ENCODE assay signal across 15 cellular contexts in genomic region chr20:5864873-5865582, GRCh38. TPM values are rescaled to one million over a fixed set of nuclear protein-coding genes. Genes with fewer than 3 reads are reported as not detected.
DNase-seq lines count a peak whose midpoint lies in the region; ATAC-seq and TF ChIP-seq lines count a peak whose summit lies in the region.
"Had no signal": no experiment of that assay in that cellular context is flagged by ENCODE, and none has a peak within 500 bp of the region (broad histone marks: within the 10 kb centered on the region; RNA-seq: fewer than 3 reads in every experiment).

No MANE protein-coding gene starts in this region.

- no peaks in the 10 kb centered on the region for H3K9me3 ChIP-seq in ovary
- H3K9me3 ChIP-seq: left ventricle myocardium inferior had no signal

- intact Hi-C loops in ovary (cut with DNase I) = no loop called here

- H3K4me1 ChIP-seq in ovary (ENCODE audit: insufficient read depth) = peaks cover 26% of the 10 kb centered on the region

- TF ChIP-seq POLR2A in ovary (IDR thresholded peaks at IDR 0.05) = no peak

- H3K36me3 ChIP-seq in ovary = no peaks in the 10 kb centered on the region
- H3K36me3 ChIP-seq: left ventricle myocardium inferior had no signal

- no peak for TF ChIP-seq CTCF in choroid plexus epithelial cell (conservative IDR thresholded peaks at IDR 0.05; ENCODE audit: low read depth, low read length)
- TF ChIP-seq CTCF in ovary (IDR thresholded peaks at IDR 0.05) = no peak

- no peak overlapping the region for H3K4me3 ChIP-seq in choroid plexus epithelial cell (ENCODE audit: low read depth, low read length)
- no peak overlapping the region for H3K4me3 ChIP-seq in ovary
- H3K4me3 ChIP-seq: left ventricle myocardium inferior had no signal

- ATAC-seq in GM21360 (IDR thresholded peaks at IDR 0.05; ENCODE audit: unreplicated experiment) = no peak
- ATAC-seq: activated naive CD4-positive, alpha-beta T cell treated with anti-CD3 and anti-CD28 coated beads, Interleukin-2, amount 50 U/mL, for 72 hours; sciatic nerve had no signal

- peak overlapping the region in 1 of 2 donors; percentile 59 for H3K27ac ChIP-seq in ovary
- H3K27ac ChIP-seq: 22Rv1, VCaP had no signal

- WGBS in ovary, 3 donors = 12 to 16% (median 13%) methylated on average over 10 of the region's 10 CpGs

- TF ChIP-seq EP300 in ovary (IDR thresholded peaks at IDR 0.05) = no peak

- peak; percentile 73 for DNase-seq in DMS53 (lab: John Stamatoyannopoulos, UW)
- no peak for DNase-seq in DMS53 treated with DMSO at 0.1 percent for 48 hours (lab: John Stamatoyannopoulos, UW; ENCODE audit: unreplicated experiment)
- peak; percentile 37 for DNase-seq in NCI-H2196 treated with DMSO at 0.1 percent for 48 hours (lab: John Stamatoyannopoulos, UW; ENCODE audit: unreplicated experiment)
- peak; percentile 85 for DNase-seq in choroid plexus epithelial cell (ENCODE audit: low read depth)
- DNase-seq in ovary = peak; percentile 35 to 73 (median 38)
- no peak for DNase-seq in NCI-H82 (lab: John Stamatoyannopoulos, UW)
- DNase-seq in HPDE6-E6E7 (ENCODE audit: extremely low spot score) = no peak
- DNase-seq: left ventricle myocardium inferior; NCI-H1930; stimulated activated CD8-positive, alpha-beta memory T cell treated with anti-CD3 and anti-CD28 coated beads, Interleukin-4, amount 100 ng/mL, for 48 hours had no signal

- no peaks in the 10 kb centered on the region for H3K27me3 ChIP-seq in ovary

RNA-seq across cellular contexts. Expression of gene CHGB, which starts 46.3 kb away (rescaled TPM):
- 10 to 100 TPM in 2 of 7 donors, 1 to 10 TPM in 5; 2.0 to 27.9 (median 6.3) TPM for total RNA-seq in ovary
- 10 to 100 TPM in 1 of 2 donors, 1 to 10 TPM in 1; 5.5 to 34.1 TPM for polyA plus RNA-seq in ovary
- total RNA-seq: sciatic nerve had no signal

Comparison
In these comparisons a context has a peak if more than half of its experiments do, and no peak if none do; other contexts are left out.
1. DNase-seq: peak in DMS53 (single experiment), NCI-H2196 treated with DMSO at 0.1 percent for 48 hours (single experiment), choroid plexus epithelial cell (single experiment) and ovary (5 of 5); none in DMS53 treated with DMSO at 0.1 percent for 48 hours (single experiment), NCI-H82 (single experiment) and HPDE6-E6E7 (single experiment).